Comparison of ENCODE assay signal across 9 cellular contexts in the genomic region with DNA sequence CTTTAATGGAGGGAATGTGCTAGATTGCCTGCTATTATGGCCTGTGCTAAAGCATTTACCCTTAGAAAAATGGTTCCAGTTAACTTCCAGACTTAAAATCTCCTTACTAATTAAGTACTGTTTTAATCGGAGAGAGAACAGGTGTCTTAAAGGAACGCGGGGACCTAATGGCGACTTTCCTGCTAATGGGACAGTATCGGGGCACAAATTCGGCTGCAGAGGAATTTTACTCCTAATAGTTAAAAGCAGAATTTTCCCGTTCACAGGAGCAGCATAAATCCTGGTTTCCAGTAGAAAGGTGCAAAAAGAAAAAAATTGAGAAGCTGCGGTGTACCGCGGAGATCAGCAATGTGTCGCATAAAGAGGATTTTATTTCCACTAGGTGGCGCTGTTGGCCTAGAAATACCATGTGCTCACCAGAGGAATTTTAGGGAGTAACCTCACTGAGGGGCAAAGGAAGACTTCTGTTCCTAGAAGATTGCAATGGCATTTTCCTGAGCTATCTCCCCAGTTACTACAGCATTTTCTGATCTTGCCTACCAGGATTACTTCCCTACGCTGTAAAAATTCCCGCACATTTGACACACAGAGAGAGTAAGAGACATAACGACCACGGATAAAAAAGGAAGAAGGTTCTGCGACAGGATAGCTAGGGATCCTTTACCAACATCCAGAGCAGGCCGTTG. TPM values are rescaled to one million over a fixed set of nuclear protein-coding genes. Genes with fewer than 3 reads are reported as not detected.
DNase-seq lines count a peak whose midpoint lies in the region; ATAC-seq and TF ChIP-seq lines count a peak whose summit lies in the region.
"Had no signal": no experiment of that assay in that cellular context is flagged by ENCODE, and none has a peak within 500 bp of the region (broad histone marks: within the 10 kb centered on the region; RNA-seq: fewer than 3 reads in every experiment).

No MANE protein-coding gene starts in this region.

- no peaks in the 10 kb centered on the region for H3K79me2 ChIP-seq in parathyroid adenoma

- H3K4me3 ChIP-seq in Panc1 (ENCODE audit: low read depth in 2 of 2, low read length in 2 of 2): no peak overlapping the region
- H3K4me3 ChIP-seq in foreskin fibroblast (ENCODE audit: low read depth in 1 of 2, low read length in 2 of 2): no peak overlapping the region
- H3K4me3 ChIP-seq in parathyroid adenoma (ENCODE audit: low read depth, low read length): no peak overlapping the region

- POLR2A ChIA-PET in Panc1 (lab: Charles Lee): interaction anchor here (0.5 kb wide), 1 partner anchor 25 kb away, joined by 4 read pairs; no protein-coding TSS in a partner anchor

- peaks cover 20% of the 10 kb centered on the region for H3K27me3 Mint-ChIP-seq in activated T-helper 2 cell treated with anti-CD3 and anti-CD28 coated beads, Interferon-gamma antibody, Interleukin-2, Interleukin-4, amounts not matched to agents 10 μg/mL and 5 μg/mL and 100 μg/mL, durations not matched to agents 14 hours and 24 hours and 36 hours (ENCODE audit: low read depth)

- DNase-seq in Caki2 (ENCODE audit: low read depth): peak; percentile 46
- DNase-seq in HS-27A (ENCODE audit: low read depth): peak; percentile 26
- peak; percentile 15 for DNase-seq in Panc1 (ENCODE audit: low read depth, low spot score)
- peak; percentile 26 for DNase-seq in activated T-helper 2 cell treated with anti-CD3 and anti-CD28 coated beads, Interferon-gamma antibody, Interleukin-2, Interleukin-4, amounts not matched to agents 10 μg/mL and 5 μg/mL and 100 μg/mL, durations not matched to agents 14 hours and 24 hours and 36 hours (ENCODE audit: low spot score)
- DNase-seq in foreskin fibroblast: peak; percentile 45 to 83

- no peak overlapping the region for H3K9ac ChIP-seq in parathyroid adenoma

- no peak overlapping the region for H3K4me2 ChIP-seq in parathyroid adenoma (ENCODE audit: low read length)

- peaks cover 14% of the 10 kb centered on the region for H3K9me3 Mint-ChIP-seq in activated T-helper 2 cell treated with anti-CD3 and anti-CD28 coated beads, Interferon-gamma antibody, Interleukin-2, Interleukin-4, amounts not matched to agents 10 μg/mL and 5 μg/mL and 100 μg/mL, durations not matched to agents 14 hours and 24 hours and 36 hours

- H3K4me1 ChIP-seq in Panc1 (ENCODE audit: control insufficient read depth, insufficient read depth, low read length) (no peaks in the 10 kb centered on the region), parathyroid adenoma (no peaks in the 10 kb centered on the region)

- no TSS peak for BruUV-seq in Panc1 (replicated peaks; lab: Mats Ljungman, UMichigan)

- TF ChIP-seq CTCF in Panc1 (IDR thresholded peaks at IDR 0.05) (peak; percentile 67), foreskin fibroblast (IDR thresholded peaks at IDR 0.05; ENCODE audit: low read depth, low read length) (peak; percentile 52), parathyroid adenoma (IDR thresholded peaks at IDR 0.05) (peak; percentile 53)

- H3K9me3 ChIP-seq in Panc1 (ENCODE audit: control insufficient read depth, insufficient read depth, low read depth, low read length): no peaks in the 10 kb centered on the region
- no peaks in the 10 kb centered on the region for H3K9me3 ChIP-seq in parathyroid adenoma (ENCODE audit: control insufficient read depth, low read length)

- no peak overlapping the region for H3K27ac Mint-ChIP-seq in activated T-helper 2 cell treated with anti-CD3 and anti-CD28 coated beads, Interferon-gamma antibody, Interleukin-2, Interleukin-4, amounts not matched to agents 10 μg/mL and 5 μg/mL and 100 μg/mL, durations not matched to agents 14 hours and 24 hours and 36 hours
- H3K27ac Mint-ChIP-seq: activated naive CD8-positive, alpha-beta T cell had no signal

- intact Hi-C loops in Panc1 (cut with micrococcal nuclease; ENCODE audit: unreplicated experiment): loop anchor here (10.0 kb wide), 2 partner anchors 131 to 491 kb away; no protein-coding TSS in a partner anchor
- intact Hi-C loops in activated T-helper 2 cell treated with anti-CD3 and anti-CD28 coated beads, Interferon-gamma antibody, Interleukin-2, Interleukin-4, amounts not matched to agents 10 μg/mL and 5 μg/mL and 100 μg/mL, durations not matched to agents 14 hours and 24 hours and 36 hours (cut with micrococcal nuclease): loop anchor here (5.0 kb wide), 1 partner anchor 123 kb away; no protein-coding TSS in a partner anchor

- H3K36me3 ChIP-seq in Panc1 (ENCODE audit: control insufficient read depth, insufficient read depth, low read length) (no peaks in the 10 kb centered on the region), parathyroid adenoma (ENCODE audit: control insufficient read depth, insufficient read depth, low read length) (no peaks in the 10 kb centered on the region)

- no peak overlapping the region for H2AFZ ChIP-seq in parathyroid adenoma

- no peaks in the 10 kb centered on the region for H3K4me1 Mint-ChIP-seq in activated T-helper 2 cell treated with anti-CD3 and anti-CD28 coated beads, Interferon-gamma antibody, Interleukin-2, Interleukin-4, amounts not matched to agents 10 μg/mL and 5 μg/mL and 100 μg/mL, durations not matched to agents 14 hours and 24 hours and 36 hours (ENCODE audit: low read depth)

- ATAC-seq in Panc1 (0 out of 2 replicates have a peak, but pooled peaks have one; percentile 72), GM21825 (IDR thresholded peaks at IDR 0.05; ENCODE audit: unreplicated experiment) (no peak), HG02884 (IDR thresholded peaks at IDR 0.05; ENCODE audit: unreplicated experiment) (no peak)

- no peak overlapping the region for H3K27ac ChIP-seq in Panc1 (ENCODE audit: low read length)
- H3K27ac ChIP-seq in parathyroid adenoma: no peak overlapping the region

- H3K4me3 Mint-ChIP-seq in activated T-helper 2 cell treated with anti-CD3 and anti-CD28 coated beads, Interferon-gamma antibody, Interleukin-2, Interleukin-4, amounts not matched to agents 10 μg/mL and 5 μg/mL and 100 μg/mL, durations not matched to agents 14 hours and 24 hours and 36 hours (ENCODE audit: low read depth): no peak overlapping the region
- H3K4me3 Mint-ChIP-seq: activated naive CD8-positive, alpha-beta T cell had no signal

- in situ Hi-C loops in Caki2 (cut with HindIII; ENCODE audit: low pct_unique_long_range_greater_than_20kb, low sequenced_read_pairs) (no loop called here), Panc1 (cut with HindIII; ENCODE audit: low pct_unique_long_range_greater_than_20kb, low sequenced_read_pairs) (no loop called here)

- CTCF ChIA-PET in Panc1 (lab: Charles Lee): interaction anchor here (0.6 kb wide), 2 partner anchors 282 to 318 kb away, joined by 3 to 4 read pairs; no protein-coding TSS in a partner anchor

- H3K27me3 ChIP-seq in Panc1 (ENCODE audit: control insufficient read depth, insufficient read depth, low read length) (no peaks in the 10 kb centered on the region; the same call in 1 of the 2 replicates), parathyroid adenoma (ENCODE audit: control insufficient read depth, insufficient read depth, low read length) (no peaks in the 10 kb centered on the region)

- no peaks in the 10 kb centered on the region for H3K36me3 Mint-ChIP-seq in activated T-helper 2 cell treated with anti-CD3 and anti-CD28 coated beads, Interferon-gamma antibody, Interleukin-2, Interleukin-4, amounts not matched to agents 10 μg/mL and 5 μg/mL and 100 μg/mL, durations not matched to agents 14 hours and 24 hours and 36 hours (ENCODE audit: low read depth)

RNA-seq across cellular contexts. Expression of a gene that starts 44.5 kb away (rescaled TPM):
- total RNA-seq in Caki2 (2014; rRNA removed; shearing (Covaris generic); ENCODE audit: low replicate concordance): 1.6 and 2.7 TPM in 2 replicates
- 0.10 TPM for total RNA-seq in Panc1 (2021; ENCODE audit: unreplicated experiment)
- not detected for polyA plus RNA-seq in Panc1 (2012; ENCODE audit: insufficient read length)
- 3.6 and 3.7 TPM in 2 replicates for total RNA-seq in activated T-helper 2 cell treated with anti-CD3 and anti-CD28 coated beads, Interferon-gamma antibody, Interleukin-2, Interleukin-4, amounts not matched to agents 10 μg/mL and 5 μg/mL and 100 μg/mL, durations not matched to agents 14 hours and 24 hours and 36 hours

RNA-seq across cellular contexts. Expression of a gene that starts 56.1 kb away (rescaled TPM):
- total RNA-seq in Caki2 (2014; rRNA removed; shearing (Covaris generic); ENCODE audit: low replicate concordance): 3.0 and 3.1 TPM in 2 replicates
- total RNA-seq in Panc1 (2021; ENCODE audit: unreplicated experiment): 0.10 TPM
- polyA plus RNA-seq in Panc1 (2012; ENCODE audit: insufficient read length): 0.10 TPM
- not detected in 2 replicates for total RNA-seq in activated T-helper 2 cell treated with anti-CD3 and anti-CD28 coated beads, Interferon-gamma antibody, Interleukin-2, Interleukin-4, amounts not matched to agents 10 μg/mL and 5 μg/mL and 100 μg/mL, durations not matched to agents 14 hours and 24 hours and 36 hours
